ENCODE assay signal across 23 cellular contexts in the genomic region with DNA sequence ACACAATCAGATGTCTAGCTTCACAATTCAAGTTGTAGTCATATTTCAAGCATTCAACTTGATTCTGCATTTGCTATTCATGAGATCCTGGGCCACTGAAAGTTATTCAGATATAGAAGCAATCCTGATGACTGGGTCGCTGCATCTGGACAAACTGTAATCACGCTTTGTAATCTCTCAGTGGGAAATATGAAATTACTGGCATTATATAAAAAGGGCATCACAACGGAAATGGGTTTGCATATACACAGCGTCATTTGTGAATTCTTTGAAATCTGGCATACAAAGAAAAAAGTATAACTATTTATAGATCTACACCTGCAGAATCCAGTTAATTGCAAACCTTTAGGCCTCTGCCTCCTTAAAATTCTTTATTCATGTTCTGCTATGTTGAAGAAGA.
DNase-seq lines count a peak whose midpoint lies in the region; ATAC-seq and TF ChIP-seq lines count a peak whose summit lies in the region.
"Had no signal": no experiment of that assay in that cellular context is flagged by ENCODE, and none has a peak within 500 bp of the region (broad histone marks: within the 10 kb centered on the region; RNA-seq: fewer than 3 reads in every experiment).

No MANE protein-coding gene starts in this region.

- no peak overlapping the region for H3K9ac ChIP-seq in Karpas-422 (ENCODE audit: low read length)

- 0 out of 2 replicates have a peak, but pooled peaks cover 4% of the 10 kb centered on the region for H3K9me3 ChIP-seq in Karpas-422 (ENCODE audit: low read length)
- H3K9me3 ChIP-seq in T-helper 17 cell (ENCODE audit: control insufficient read depth, low read length, poor library complexity, severe bottlenecking), result peaks cover 2% of the 10 kb centered on the region
- peaks cover 0 to 9% of the 10 kb centered on the region in 2 donors for H3K9me3 ChIP-seq in left lung
- H3K9me3 ChIP-seq: A549 had no signal

- peaks cover 30% of the 10 kb centered on the region for H3K36me3 Mint-ChIP-seq in activated naive CD8-positive, alpha-beta T cell treated with anti-CD3 and anti-CD28 coated beads, Interleukin-2, amount 50 U/mL, for 24 hours (ENCODE audit: low read depth)
- peaks cover 39% of the 10 kb centered on the region for H3K36me3 Mint-ChIP-seq in activated naive CD8-positive, alpha-beta T cell treated with anti-CD3 and anti-CD28 coated beads for 36 hours
- peaks cover 25% of the 10 kb centered on the region for H3K36me3 Mint-ChIP-seq in T-helper 17 cell (ENCODE audit: low read depth)

- peaks cover 2% of the 10 kb centered on the region; the same call in 1 of the 2 replicates for H3K79me2 ChIP-seq in Karpas-422 (ENCODE audit: low read length)

- intact Hi-C loops in left lung (cut with DNase I), result no loop called here

- H3K4me1 Mint-ChIP-seq in activated naive CD8-positive, alpha-beta T cell treated with anti-CD3 and anti-CD28 coated beads, Interleukin-2, amount 50 U/mL, for 24 hours, result peaks cover 34% of the 10 kb centered on the region
- peaks cover 29% of the 10 kb centered on the region for H3K4me1 Mint-ChIP-seq in activated naive CD8-positive, alpha-beta T cell treated with anti-CD3 and anti-CD28 coated beads for 36 hours
- H3K4me1 Mint-ChIP-seq in T-helper 17 cell, result peaks cover 34% of the 10 kb centered on the region
- H3K4me1 Mint-ChIP-seq: CD14-positive monocyte had no signal

- H3K9me3 Mint-ChIP-seq in activated naive CD8-positive, alpha-beta T cell treated with anti-CD3 and anti-CD28 coated beads, Interleukin-2, amount 50 U/mL, for 24 hours, result peaks cover 8% of the 10 kb centered on the region
- peaks cover 10% of the 10 kb centered on the region for H3K9me3 Mint-ChIP-seq in activated naive CD8-positive, alpha-beta T cell treated with anti-CD3 and anti-CD28 coated beads for 36 hours

- no peak overlapping the region for H3K4me3 Mint-ChIP-seq in activated naive CD8-positive, alpha-beta T cell treated with anti-CD3 and anti-CD28 coated beads, Interleukin-2, amount 50 U/mL, for 24 hours
- H3K4me3 Mint-ChIP-seq in activated naive CD8-positive, alpha-beta T cell treated with anti-CD3 and anti-CD28 coated beads for 36 hours, result no peak overlapping the region
- no peak overlapping the region for H3K4me3 Mint-ChIP-seq in T-helper 17 cell
- H3K4me3 Mint-ChIP-seq: B cell, CD14-positive monocyte had no signal

- H3K36me3 ChIP-seq in Karpas-422 (ENCODE audit: insufficient read depth, low read length) (no peaks in the 10 kb centered on the region), left lung (peaks cover 0 to 18% of the 10 kb centered on the region in 2 donors)

- no peaks in the 10 kb centered on the region for H3K27me3 Mint-ChIP-seq in activated naive CD8-positive, alpha-beta T cell treated with anti-CD3 and anti-CD28 coated beads, Interleukin-2, amount 50 U/mL, for 24 hours
- H3K27me3 Mint-ChIP-seq in activated naive CD8-positive, alpha-beta T cell treated with anti-CD3 and anti-CD28 coated beads for 36 hours, result no peaks in the 10 kb centered on the region
- H3K27me3 Mint-ChIP-seq in T-helper 17 cell, result no peaks in the 10 kb centered on the region
- H3K27me3 Mint-ChIP-seq: B cell had no signal

- H3K27me3 ChIP-seq in Karpas-422 (ENCODE audit: low read length) (no peaks in the 10 kb centered on the region), left lung (no peaks in the 10 kb centered on the region)

- ATAC-seq in activated naive CD8-positive, alpha-beta T cell treated with anti-CD3 and anti-CD28 coated beads, Interleukin-2, amount 50 U/mL, for 24 hours, result peak; percentile 10
- no peak for ATAC-seq in T-helper 17 cell
- ATAC-seq in GM19035 (IDR thresholded peaks at IDR 0.05; ENCODE audit: unreplicated experiment), result no peak
- ATAC-seq in HG02852 (IDR thresholded peaks at IDR 0.05; ENCODE audit: unreplicated experiment), result no peak
- ATAC-seq in left lung, result no peak
- ATAC-seq: A549, Panc1 had no signal

- no peak overlapping the region for H2AFZ ChIP-seq in Karpas-422 (ENCODE audit: low read length)

- H3K4me1 ChIP-seq in Karpas-422 (ENCODE audit: low read length), result peaks cover 22% of the 10 kb centered on the region
- H3K4me1 ChIP-seq in left lung, result no peaks in the 10 kb centered on the region
- H3K4me1 ChIP-seq: A549 had no signal

- TF ChIP-seq CTCF in left lung (IDR thresholded peaks at IDR 0.05), result no peak

- peak overlapping the region; percentile 53 for H3K4me2 ChIP-seq in Karpas-422 (ENCODE audit: low read depth, low read length, poor library complexity, severe bottlenecking)
- H3K4me2 ChIP-seq: A549 had no signal

- H3K27ac ChIP-seq in Karpas-422 (ENCODE audit: low read length) (0 out of 2 replicates have a peak overlapping the region, but pooled peaks have one; percentile 9), left lung (no peak overlapping the region)
- H3K27ac ChIP-seq: A549 had no signal

- H3K4me3 ChIP-seq in Karpas-422 (ENCODE audit: low read length) (no peak overlapping the region), left lung (no peak overlapping the region)
- H3K4me3 ChIP-seq: A549 had no signal

- H3K9me2 ChIP-seq in Karpas-422 (replicated peaks; ENCODE audit: insufficient read depth, low read length), result no peaks in the 10 kb centered on the region

- H4K20me1 ChIP-seq in Karpas-422 (ENCODE audit: insufficient read depth, low read depth, low read length), result no peaks in the 10 kb centered on the region

- no peak overlapping the region for H3K27ac Mint-ChIP-seq in activated naive CD8-positive, alpha-beta T cell treated with anti-CD3 and anti-CD28 coated beads, Interleukin-2, amount 50 U/mL, for 24 hours
- H3K27ac Mint-ChIP-seq in activated naive CD8-positive, alpha-beta T cell treated with anti-CD3 and anti-CD28 coated beads for 36 hours, result no peak overlapping the region
- peak overlapping the region; percentile 56 for H3K27ac Mint-ChIP-seq in T-helper 17 cell
- H3K27ac Mint-ChIP-seq: B cell, CD14-positive monocyte had no signal

- DNase-seq in activated naive CD8-positive, alpha-beta T cell treated with anti-CD3 and anti-CD28 coated beads, Interleukin-2, amount 50 U/mL, for 24 hours, result no peak
- DNase-seq in activated naive CD8-positive, alpha-beta T cell treated with anti-CD3 and anti-CD28 coated beads for 36 hours, result no peak
- DNase-seq in Karpas-422 (peak; percentile 55), T-helper 17 cell (no peak), left lung (no peak)
- DNase-seq: COR-L47; DMS79; IMR-90; NCI-H1048; NCI-H1417 treated with DMSO at 0.1 percent for 48 hours; NCI-H2029; NCI-H2227 treated with DMSO at 0.1 percent for 48 hours; NCI-H510A treated with DMSO at 0.1 percent for 48 hours; NCI-H774; NK-92 treated with Interleukin-12 subunit alpha and Interleukin-12 subunit beta, amount 100 ng/mL, for 24 hours; SIG-M5; T-helper 1 cell had no signal
